In genomic region chr7:143393267-143394041, GRCh38 we compare ENCODE assay signal across 11 cellular contexts. TPM values are rescaled to one million over a fixed set of nuclear protein-coding genes. Genes with fewer than 3 reads are reported as not detected.
DNase-seq lines count a peak whose midpoint lies in the region; ATAC-seq and TF ChIP-seq lines count a peak whose summit lies in the region.
"Had no signal": no experiment of that assay in that cellular context is flagged by ENCODE, and none has a peak within 500 bp of the region (broad histone marks: within the 10 kb centered on the region; RNA-seq: fewer than 3 reads in every experiment).

No MANE protein-coding gene starts in this region.

- no peaks in the 10 kb centered on the region for H3K27me3 Mint-ChIP-seq in memory B cell
- H3K27me3 Mint-ChIP-seq: effector memory CD8-positive, alpha-beta T cell had no signal

- peaks cover 0 to 80% of the 10 kb centered on the region in 2 donors for H3K4me1 ChIP-seq in right atrium auricular region

- H3K9me3 ChIP-seq in right atrium auricular region = no peaks in the 10 kb centered on the region

- no peaks in the 10 kb centered on the region for H3K9me3 Mint-ChIP-seq in memory B cell
- H3K9me3 Mint-ChIP-seq: effector memory CD8-positive, alpha-beta T cell had no signal

- peak overlapping the region; percentile 50 for H3K27ac Mint-ChIP-seq in memory B cell

- H3K4me3 Mint-ChIP-seq in memory B cell = no peak overlapping the region
- H3K4me3 Mint-ChIP-seq: effector memory CD8-positive, alpha-beta T cell had no signal

- H3K36me3 Mint-ChIP-seq in memory B cell = peaks cover 10% of the 10 kb centered on the region

- intact Hi-C loops in left ventricle myocardium superior (cut with micrococcal nuclease) = no loop called here

- no peaks in the 10 kb centered on the region for H3K27me3 ChIP-seq in right atrium auricular region

- peaks cover 2% of the 10 kb centered on the region for H3K4me1 Mint-ChIP-seq in memory B cell

- H3K27ac ChIP-seq in right atrium auricular region = no peak overlapping the region
- H3K27ac ChIP-seq: PC-9 had no signal

- no peak for ATAC-seq in left ventricle myocardium superior
- ATAC-seq in memory B cell (ENCODE audit: low read depth) = no peak
- no peak for ATAC-seq in HG03139 (IDR thresholded peaks at IDR 0.05; ENCODE audit: unreplicated experiment)
- ATAC-seq: effector memory CD8-positive, alpha-beta T cell had no signal

- no peak for TF ChIP-seq CTCF in right atrium auricular region (IDR thresholded peaks at IDR 0.05)
- TF ChIP-seq CTCF in choroid plexus epithelial cell (conservative IDR thresholded peaks at IDR 0.05; ENCODE audit: low read depth, low read length) = no peak

- DNase-seq in left ventricle myocardium superior (peak; percentile 38), right atrium auricular region (ENCODE audit: low spot score) (no peak), choroid plexus epithelial cell (ENCODE audit: low read depth) (peak; percentile 79), memory B cell (ENCODE audit: low spot score in 2 of 2) (no peak), GDM1 (lab: John Stamatoyannopoulos, UW) (no peak), NCI-H1092 treated with DMSO at 0.1 percent for 48 hours (lab: John Stamatoyannopoulos, UW) (no peak)
- no peak for DNase-seq in stimulated activated CD4-positive, alpha-beta T cell treated with anti-CD3 and anti-CD28 coated beads, Interleukin-4, amount 100 ng/mL, for 24 hours
- DNase-seq: effector memory CD8-positive, alpha-beta T cell; Kasumi-1; PC-9 had no signal

- no peak overlapping the region for H3K4me3 ChIP-seq in right atrium auricular region
- no peak overlapping the region for H3K4me3 ChIP-seq in choroid plexus epithelial cell (ENCODE audit: low read depth, low read length)
- H3K4me3 ChIP-seq: PC-9 had no signal

- H3K36me3 ChIP-seq in right atrium auricular region = peaks cover 39% of the 10 kb centered on the region

RNA-seq across cellular contexts. Expression of gene ZYX, which starts 12.3 kb away (rescaled TPM):
- total RNA-seq in left ventricle myocardium superior (73.9 TPM), right atrium auricular region (10 to 100 TPM; 48.3 to 93.7 TPM)

RNA-seq across cellular contexts. Expression of gene EPHA1, which starts 15.2 kb away (rescaled TPM):
- total RNA-seq in left ventricle myocardium superior (not detected), right atrium auricular region (under 1 TPM in 1 of 2 donors, not detected in 1; 0.71 TPM)

RNA-seq across cellular contexts. Expression of gene FAM131B, which starts 30.9 kb away (rescaled TPM):
- total RNA-seq in left ventricle myocardium superior = 0.57 TPM
- total RNA-seq in right atrium auricular region = under 1 TPM; 0.08 to 0.48 TPM

RNA-seq across cellular contexts. Expression of gene TAS2R60, which starts 49.8 kb away (rescaled TPM):
- total RNA-seq in left ventricle myocardium superior (not detected), right atrium auricular region (not detected)
- total RNA-seq: PC-9 had no signal

Comparison
In these comparisons a context has a peak if more than half of its experiments do, and no peak if none do; other contexts are left out.
1. DNase-seq: peak in left ventricle myocardium superior (single experiment) and choroid plexus epithelial cell (single experiment); none in right atrium auricular region (single experiment), memory B cell (0 of 2), stimulated activated CD4-positive, alpha-beta T cell treated with anti-CD3 and anti-CD28 coated beads, Interleukin-4, amount 100 ng/mL, for 24 hours (single experiment), GDM1 (single experiment) and NCI-H1092 treated with DMSO at 0.1 percent for 48 hours (single experiment).